19 cellular contexts compared by ENCODE assay signal in genomic region chr3:121436641-121437040, GRCh38.
DNase-seq lines count a peak whose midpoint lies in the region; TF ChIP-seq lines count a peak whose summit lies in the region.
"Had no signal": no experiment of that assay in that cellular context is flagged by ENCODE, and none has a peak within 500 bp of the region (broad histone marks: within the 10 kb centered on the region; RNA-seq: fewer than 3 reads in every experiment).

No MANE protein-coding gene starts in this region.

- TF ChIP-seq CTCF in C4-2B (conservative IDR thresholded peaks at IDR 0.05) (no peak), VCaP (conservative IDR thresholded peaks at IDR 0.05) (no peak), coronary artery (IDR thresholded peaks at IDR 0.05) (no peak), WERI-Rb-1 (IDR thresholded peaks at IDR 0.05; ENCODE audit: low read depth, low read length) (no peak)

- H3K27ac ChIP-seq in C4-2B (peak overlapping the region; percentile 44; the same call in 1 of the 2 replicates), VCaP (peak overlapping the region; percentile 15; the same call in 1 of the 2 replicates), coronary artery (no peak overlapping the region), WERI-Rb-1 (no peak overlapping the region)
- H3K27ac ChIP-seq: dorsolateral prefrontal cortex, SJCRH30 had no signal

- peak; percentile 36 for DNase-seq in M059J (ENCODE audit: low read depth)
- DNase-seq in left kidney (ENCODE audit: low read depth, low spot score): peak; percentile 9
- no peak for DNase-seq in coronary artery (ENCODE audit: low spot score)
- DNase-seq in WERI-Rb-1: no peak
- DNase-seq in central memory CD4-positive, alpha-beta T cell: no peak
- DNase-seq in GDM1 (lab: John Stamatoyannopoulos, UW): no peak
- DNase-seq: activated CD4-positive, alpha-beta T cell treated with anti-CD3 and anti-CD28 coated beads, Interleukin-2, amount 50 U/mL, for 4 hours; activated gamma-delta T cell; dorsolateral prefrontal cortex; hypothalamus; IMR-90; MV-4-11; naive B cell; NCI-H1694 treated with DMSO at 0.1 percent for 48 hours; SJCRH30; T-helper 17 cell had no signal

- H3K27me3 ChIP-seq in WERI-Rb-1 (ENCODE audit: insufficient read depth, low read depth, severe bottlenecking): no peaks in the 10 kb centered on the region
- H3K27me3 ChIP-seq: dorsolateral prefrontal cortex, SJCRH30 had no signal

- H3K4me3 ChIP-seq in coronary artery: no peak overlapping the region
- no peak overlapping the region for H3K4me3 ChIP-seq in WERI-Rb-1 (ENCODE audit: low read depth, low read length)
- H3K4me3 ChIP-seq: dorsolateral prefrontal cortex, GM23338, SJCRH30 had no signal

- H3K36me3 ChIP-seq in WERI-Rb-1: peaks cover 15% of the 10 kb centered on the region

- no peaks in the 10 kb centered on the region for H3K9me3 ChIP-seq in WERI-Rb-1 (ENCODE audit: severe bottlenecking)
- H3K9me3 ChIP-seq: SJCRH30 had no signal

Comparison
In these comparisons a context has a peak if more than half of its experiments do, and no peak if none do; other contexts are left out.
1. H3K27ac ChIP-seq: peak in C4-2B (single experiment) and VCaP (single experiment); none in coronary artery (0 of 2) and WERI-Rb-1 (single experiment).
2. DNase-seq: peak in M059J (single experiment) and left kidney (single experiment); none in coronary artery (single experiment), WERI-Rb-1 (single experiment), central memory CD4-positive, alpha-beta T cell (single experiment) and GDM1 (single experiment).